Comparison of ENCODE assay signal across 1 cellular context in genomic region chr1:163240705-163241104, GRCh38.
TF ChIP-seq lines count a peak whose summit lies in the region.

No MANE protein-coding gene starts in this region.

TF ChIP-seq in SK-N-SH, 30 proteins besides CTCF, POLR2A, EP300 and RAD21 (continued from another document):
- no peak for TF ChIP-seq REST (IDR thresholded peaks at IDR 0.05; ENCODE audit: low read depth, low read length)
- TF ChIP-seq RFX5 (IDR thresholded peaks at IDR 0.05; ENCODE audit: low read length): no peak
- no peak for TF ChIP-seq ZBTB33 (IDR thresholded peaks at IDR 0.05; ENCODE audit: borderline replicate concordance, low read depth)
- TF ChIP-seq POLR2AphosphoS5 (IDR thresholded peaks at IDR 0.05; ENCODE audit: low read depth, low read length): no peak
- no peak for TF ChIP-seq TCF12 (IDR thresholded peaks at IDR 0.05)
- TF ChIP-seq MAX (IDR thresholded peaks at IDR 0.05; ENCODE audit: low read depth): no peak
- TF ChIP-seq EZH2phosphoT487 (IDR thresholded peaks at IDR 0.05; ENCODE audit: borderline replicate concordance, low read depth): no peak
- TF ChIP-seq CHD2 (IDR thresholded peaks at IDR 0.05; ENCODE audit: low read length, partially characterized antibody): no peak
- TF ChIP-seq RXRA (IDR thresholded peaks at IDR 0.05; ENCODE audit: borderline replicate concordance, low read depth): no peak
- TF ChIP-seq FOXJ3 (CRISPR knock-in tag; IDR thresholded peaks at IDR 0.05): no peak
- TF ChIP-seq USF2 (IDR thresholded peaks at IDR 0.05; ENCODE audit: borderline replicate concordance, low read depth, low read length): no peak
- TF ChIP-seq ELF1 (IDR thresholded peaks at IDR 0.05): no peak
- TF ChIP-seq GABPA (IDR thresholded peaks at IDR 0.05; ENCODE audit: low read depth): no peak
- no peak for TF ChIP-seq RCOR1 (IDR thresholded peaks at IDR 0.05; ENCODE audit: low read length)
- no peak for TF ChIP-seq YY1 (IDR thresholded peaks at IDR 0.05; ENCODE audit: low read depth)
- TF ChIP-seq IRF3 (IDR thresholded peaks at IDR 0.05; ENCODE audit: low read depth, low read length): no peak
